ENCODE assay signal across 16 cellular contexts in genomic region chr17:44280383-44280782, GRCh38. TPM values are rescaled to one million over a fixed set of nuclear protein-coding genes. Genes with fewer than 3 reads are reported as not detected.
A peak's percentile ranks its signal among the peaks of the same experiment; 100 is the strongest.
DNase-seq lines count a peak whose midpoint lies in the region; ATAC-seq, FAIRE-seq and TF ChIP-seq lines count a peak whose summit lies in the region.
"Had no signal": no experiment of that assay in that cellular context is flagged by ENCODE, and none has a peak within 500 bp of the region (broad histone marks: within the 10 kb centered on the region; RNA-seq: fewer than 3 reads in every experiment).

No MANE protein-coding gene starts in this region.

- no peak overlapping the region for H3K23ac ChIP-seq in H1 (ENCODE audit: insufficient read length)

- H4K20me1 ChIP-seq in H1 (replicated peaks in 1 of 2; ENCODE audit: control insufficient read depth in 1 of 2, insufficient read depth in 2 of 2, low read length in 2 of 2) = no peaks in the 10 kb centered on the region

- no peak overlapping the region for H4K8ac ChIP-seq in H1 (ENCODE audit: extremely low read depth, insufficient read depth, low read length)

- H3K56ac ChIP-seq in H1 (replicated peaks; ENCODE audit: insufficient read length, low read depth, low read length) = no peak overlapping the region

- no peak for TF ChIP-seq POLR2A in H1 (IDR thresholded peaks at IDR 0.05; ENCODE audit: control extremely low read depth in 1 of 2, low read depth in 2 of 2, low read length in 2 of 2)

- peak overlapping the region; percentile 100; the same call in 1 of the 2 replicates for H2BK15ac ChIP-seq in H1 (ENCODE audit: low read length)

- DNase-seq in heart right ventricle (no peak), Right ventricle myocardium superior (no peak), H1 (ENCODE audit: low read depth in 1 of 2, low spot score in 2 of 2) (no peak), mucosa of descending colon (peak in 1 of 3 donors; percentile 30), upper lobe of right lung (no peak), UCSD-AML1 (lab: John Stamatoyannopoulos, UW; ENCODE audit: unreplicated experiment) (no peak), posterior vena cava (ENCODE audit: low spot score) (no peak), GM10248 (ENCODE audit: extremely low spot score) (no peak)
- DNase-seq: Caco-2; effector CD4-positive, alpha-beta T cell; NCI-H2171; stimulated activated CD4-positive, alpha-beta T cell treated with anti-CD3 and anti-CD28 coated beads, Interleukin-4, amount 100 ng/mL, for 1 hour had no signal

- no peaks in the 10 kb centered on the region for H3K79me1 ChIP-seq in H1 (ENCODE audit: low read depth, low read length)

- H2AFZ ChIP-seq in H1 (ENCODE audit: low read length) = peak overlapping the region; percentile 74

- peak overlapping the region; percentile 4 for H4K91ac ChIP-seq in H1 (replicated peaks; ENCODE audit: insufficient read length, low read length)

- no peak overlapping the region for H4K5ac ChIP-seq in H1 (ENCODE audit: insufficient read length, low read depth, low read length)

- peak overlapping the region; percentile 96; the same call in 1 of the 2 replicates for H2BK12ac ChIP-seq in H1 (ENCODE audit: low read depth, low read length)

- no peak for TF ChIP-seq EP300 in H1 (IDR thresholded peaks at IDR 0.05; ENCODE audit: borderline replicate concordance in 1 of 2, low read depth in 2 of 2, low read length in 2 of 2)

- H2BK20ac ChIP-seq in H1 (ENCODE audit: low read length) = peak overlapping the region; percentile 67; the same call in 1 of the 2 replicates

- H3K27me3 ChIP-seq in heart right ventricle = no peaks in the 10 kb centered on the region
- 0 out of 7 replicates have a peak, but pooled peaks cover 0 to 2% (median 0%) of the 10 kb centered on the region in 4 experiments for H3K27me3 ChIP-seq in H1 (replicated peaks in 1 of 4; ENCODE audit: control insufficient read depth in 3 of 4, extremely low read depth in 1 of 4, insufficient read depth in 3 of 4, low read length in 3 of 4)
- H3K27me3 ChIP-seq in upper lobe of right lung = no peaks in the 10 kb centered on the region

- H3K23me2 ChIP-seq in H1 (ENCODE audit: low read depth, low read length) = no peaks in the 10 kb centered on the region

- FAIRE-seq in H1 (lab: Jason Lieb, UNC) = no peak
- FAIRE-seq: islet of Langerhans had no signal

- WGBS in heart right ventricle, 2 donors = 74 to 84% methylated on average over 11 of the region's 11 CpGs
- WGBS in H1 (ENCODE audit: extremely low coverage in 1 of 2, insufficient coverage in 1 of 2, insufficient read length in 1 of 2, insufficient replicate concordance in 2 of 2, low coverage in 1 of 2, low lambda C conversion rate in 2 of 2, missing lambda C conversion rate in 1 of 2), 2 experiments = 75% methylated on average over 11 of the region's 11 CpGs; no CpG with 5 or more reads in 1 of the 2 experiments

- no peaks in the 10 kb centered on the region for H3K79me2 ChIP-seq in H1 (ENCODE audit: control insufficient read depth in 1 of 2, insufficient read depth in 2 of 2, low read length in 2 of 2)

- no peak overlapping the region for H2AK5ac ChIP-seq in H1 (ENCODE audit: low read depth, low read length)

- POLR2A ChIA-PET in H1 (lab: Charles Lee; ENCODE audit: partially characterized antibody) = interaction anchor here (0.9 to 1.7 kb wide), 8 partner anchors 12 to 92 kb away, joined by 3 to 6 read pairs (median 3); partner anchors contain the start of genes SLC4A1 and UBTF
- POLR2A ChIA-PET in GM10248 (lab: Yijun Ruan, JAX) = interaction anchor here (1.0 kb wide), 1 partner anchor 66 kb away, joined by 3 read pairs; no protein-coding TSS in a partner anchor

- peak overlapping the region; percentile 69; the same call in 1 of the 2 replicates for H2BK5ac ChIP-seq in H1 (ENCODE audit: low read depth, low read length)

- intact Hi-C loops in heart right ventricle (cut with DNase I) (loop anchor here in 2 of 10 donors (5.0 kb wide), 1 partner anchor 42 kb away; the partner anchor contains the start of gene SLC25A39 (in 2 of the 2)), Right ventricle myocardium superior (cut with DNase I) (no loop called here), mucosa of descending colon (cut with DNase I, micrococcal nuclease) (no loop called here), upper lobe of right lung (cut with DNase I) (no loop called here), posterior vena cava (cut with DNase I) (no loop called here)

- H3K18ac ChIP-seq in H1 (ENCODE audit: extremely low read depth, low read length) = peak overlapping the region; percentile 42

- H3K9me3 ChIP-seq in heart right ventricle (no peaks in the 10 kb centered on the region), H1 (ENCODE audit: insufficient read depth in 2 of 2, low read depth in 1 of 2, low read length in 1 of 2) (no peaks in the 10 kb centered on the region), mucosa of descending colon (no peaks in the 10 kb centered on the region), upper lobe of right lung (no peaks in the 10 kb centered on the region)
- H3K9me3 ChIP-seq: Caco-2 had no signal

- H3K36me3 ChIP-seq in heart right ventricle (no peaks in the 10 kb centered on the region), H1 (ENCODE audit: control insufficient read depth in 2 of 4, insufficient read depth in 4 of 4, low read length in 3 of 4) (no peaks in the 10 kb centered on the region), mucosa of descending colon (ENCODE audit: low read depth) (no peaks in the 10 kb centered on the region), upper lobe of right lung (no peaks in the 10 kb centered on the region)

- TF ChIP-seq RAD21 in H1 (IDR thresholded peaks at IDR 0.05 in 1 of 2, conservative IDR thresholded peaks at IDR 0.05 in 1 of 2; ENCODE audit: low read depth in 2 of 2, low read length in 2 of 2) = no peak

- H3K4me2 ChIP-seq in H1 (ENCODE audit: insufficient read depth in 1 of 2, low read depth in 2 of 2, low read length in 2 of 2) = peak overlapping the region in 1 of 2 experiments; percentile 39; a peak in 2 of 4 replicates

- no peak overlapping the region for H3K4ac ChIP-seq in H1 (replicated peaks; ENCODE audit: insufficient read length, low read depth, low read length)

- TF ChIP-seq CTCF in heart right ventricle (IDR thresholded peaks at IDR 0.05) (no peak), H1 (IDR thresholded peaks at IDR 0.05; ENCODE audit: control extremely low read depth in 1 of 3, insufficient read depth in 1 of 3, low read depth in 1 of 3, low read length in 3 of 3) (no peak), mucosa of descending colon (IDR thresholded peaks at IDR 0.05) (no peak), upper lobe of right lung (IDR thresholded peaks at IDR 0.05) (no peak), GM10248 (IDR thresholded peaks at IDR 0.05; ENCODE audit: control extremely low read depth, extremely low read depth, low read depth, missing control alignments) (no peak)

- H3K9ac ChIP-seq in H1 (replicated peaks in 1 of 4; ENCODE audit: extremely low read depth in 1 of 4, low read depth in 3 of 4, low read length in 3 of 4) = no peak overlapping the region

- CTCF ChIA-PET in H1 (lab: Charles Lee; ENCODE audit: partially characterized antibody) (interaction anchor here (0.6 to 2.9 kb wide), 6 partner anchors 9 to 71 kb away, joined by 3 to 7 read pairs (median 5); no protein-coding TSS in a partner anchor), GM10248 (lab: Yijun Ruan, JAX) (interaction anchor here (1.1 to 5.8 kb wide), 6 partner anchors 8 to 77 kb away, joined by 3 to 27 read pairs (median 4); no protein-coding TSS in a partner anchor)

- H3K27ac ChIP-seq in heart right ventricle = peak overlapping the region in 9 of 10 donors; percentile 62 to 91 (median 81)
- H3K27ac ChIP-seq in H1 (ENCODE audit: low read depth, low read length) = no peak overlapping the region
- peak overlapping the region; percentile 77 for H3K27ac ChIP-seq in upper lobe of right lung
- H3K27ac ChIP-seq: SK-N-MC, VCaP had no signal

- H2BK120ac ChIP-seq in H1 (replicated peaks; ENCODE audit: low read depth, low read length) = no peak overlapping the region

- H3K4me3 ChIP-seq in heart right ventricle (no peak overlapping the region), H1 (ENCODE audit: extremely low read depth in 1 of 4, insufficient read depth in 2 of 4, low read depth in 3 of 4, low read length in 4 of 4) (no peak overlapping the region), mucosa of descending colon (no peak overlapping the region), upper lobe of right lung (no peak overlapping the region)
- H3K4me3 ChIP-seq: SK-N-MC had no signal

- H3K14ac ChIP-seq in H1 (ENCODE audit: insufficient read length) = no peak overlapping the region

- H3K4me1 ChIP-seq in heart right ventricle (peaks cover 5 to 23% (median 19%) of the 10 kb centered on the region in 9 donors), H1 (replicated peaks in 1 of 4; ENCODE audit: control insufficient read depth in 3 of 4, insufficient read depth in 4 of 4, low read length in 3 of 4) (peaks cover 0 to 12% (median 7%) of the 10 kb centered on the region in 4 experiments; a peak in 6 of 7 replicates), mucosa of descending colon (ENCODE audit: low read depth) (peaks cover 11% of the 10 kb centered on the region), upper lobe of right lung (peaks cover 17% of the 10 kb centered on the region)
- H3K4me1 ChIP-seq: Caco-2 had no signal

- ATAC-seq in heart right ventricle (peak in 2 of 8 donors; percentile 5 to 8), Right ventricle myocardium superior (ENCODE audit: poor library complexity) (no peak), mucosa of descending colon (peak; percentile 31), upper lobe of right lung (peak; percentile 63)

RNA-seq across cellular contexts. Expression of gene SLC4A1, which starts 12.4 kb away (rescaled TPM):
- total RNA-seq in heart right ventricle = 1 to 10 TPM in 2 of 10 donors, under 1 TPM in 8; 0.11 to 2.4 (median 0.53) TPM
- polyA plus RNA-seq in heart right ventricle = under 1 TPM in 1 of 2 donors, not detected in 1; 0.06 TPM
- 0.30 TPM for total RNA-seq in Right ventricle myocardium superior
- total RNA-seq in H1 (2021; fragmentation: NEBNext Ultra II Directional; extraction: Animal tissue kit (Norgen Biotek cat#: 25700)) = 0.08 TPM in 1 of 2 replicates, not detected in the other
- polyA plus RNA-seq in H1 (2011; rRNA removed) = 0.08 and 0.09 TPM in 2 replicates
- 0.09 TPM for polyA plus RNA-seq in H1 (2011; cell fraction: cytosol; rRNA removed)
- 0.30 TPM for polyA plus RNA-seq in H1 (2011; cell fraction: nucleus; rRNA removed)
- polyA plus RNA-seq in H1 (2012, experiment 1 of 2) = 0.04 to 0.18 TPM (median 0.17 TPM) in 3 of 4 replicates, not detected in the other
- not detected for polyA plus RNA-seq in H1 (2012, experiment 2 of 2)
- polyA plus RNA-seq in H1 (2013, experiment 1 of 2) = 0.02 TPM
- polyA plus RNA-seq in H1 (2013, experiment 2 of 2) = 0.04 TPM
- not detected in 2 replicates for polyA minus RNA-seq in H1 (2011; rRNA and poly(A)+ RNA removed)
- not detected for polyA minus RNA-seq in H1 (2011; cell fraction: cytosol; rRNA and poly(A)+ RNA removed)
- not detected for polyA minus RNA-seq in H1 (2011; cell fraction: nucleus; rRNA and poly(A)+ RNA removed)
- total RNA-seq in mucosa of descending colon = not detected
- 0.43 TPM for total RNA-seq in upper lobe of right lung
- 1 to 10 TPM; 1.5 to 4.2 TPM for total RNA-seq in posterior vena cava
- total RNA-seq: activated CD8-positive, alpha-beta memory T cell treated with anti-CD3 and anti-CD28 coated beads, Interleukin-2, amount 10 ng/mL, durations not matched to agents 7 days and 5 days; Caco-2 had no signal

RNA-seq across cellular contexts. Expression of gene RUNDC3A, which starts 28.0 kb away (rescaled TPM):
- total RNA-seq in heart right ventricle = 1 to 10 TPM in 4 of 10 donors, under 1 TPM in 5, not detected in 1; 0.15 to 1.9 (median 0.69) TPM
- polyA plus RNA-seq in heart right ventricle = under 1 TPM in 1 of 2 donors, not detected in 1; 0.38 TPM
- total RNA-seq in Right ventricle myocardium superior = 0.22 TPM
- total RNA-seq in H1 (2021; fragmentation: NEBNext Ultra II Directional; extraction: Animal tissue kit (Norgen Biotek cat#: 25700)) = 6.1 and 6.4 TPM in 2 replicates
- polyA plus RNA-seq in H1 (2011; rRNA removed) = 13.8 and 15.6 TPM in 2 replicates
- polyA plus RNA-seq in H1 (2011; cell fraction: cytosol; rRNA removed) = 11.9 TPM
- 23.7 TPM for polyA plus RNA-seq in H1 (2011; cell fraction: nucleus; rRNA removed)
- polyA plus RNA-seq in H1 (2012, experiment 1 of 2) = 4.5 to 8.2 TPM (median 6.2 TPM) in 4 replicates
- 5.1 TPM for polyA plus RNA-seq in H1 (2012, experiment 2 of 2)
- 4.7 TPM for polyA plus RNA-seq in H1 (2013, experiment 1 of 2)
- 4.5 TPM for polyA plus RNA-seq in H1 (2013, experiment 2 of 2)
- 3.8 and 4.3 TPM in 2 replicates for polyA minus RNA-seq in H1 (2011; rRNA and poly(A)+ RNA removed)
- 6.8 TPM for polyA minus RNA-seq in H1 (2011; cell fraction: cytosol; rRNA and poly(A)+ RNA removed)
- 3.4 TPM for polyA minus RNA-seq in H1 (2011; cell fraction: nucleus; rRNA and poly(A)+ RNA removed)
- total RNA-seq in mucosa of descending colon = 1 to 10 TPM in 2 of 3 donors, under 1 TPM in 1; 0.34 to 3.7 (median 1.4) TPM
- total RNA-seq in upper lobe of right lung = 0.32 TPM
- total RNA-seq in posterior vena cava = under 1 TPM in 1 of 2 donors, not detected in 1; 0.83 TPM

RNA-seq across cellular contexts. Expression of gene SLC25A39, which starts 44.2 kb away (rescaled TPM):
- total RNA-seq in heart right ventricle (10 to 100 TPM; 36.3 to 54.7 (median 43.1) TPM), Right ventricle myocardium superior (45.0 TPM), mucosa of descending colon (100 to 1,000 TPM in 2 of 3 donors, 10 to 100 TPM in 1; 91.8 to 142 (median 133) TPM), upper lobe of right lung (76.8 TPM), posterior vena cava (10 to 100 TPM; 47.0 to 56.9 TPM)
- polyA plus RNA-seq in heart right ventricle (100 to 1,000 TPM in 1 of 2 donors, 10 to 100 TPM in 1; 81.8 to 105 TPM), H1 (2011; rRNA removed) (291 and 408 TPM in 2 replicates)
- total RNA-seq in H1 (2021; fragmentation: NEBNext Ultra II Directional; extraction: Animal tissue kit (Norgen Biotek cat#: 25700)) = 189 and 200 TPM in 2 replicates
- 282 TPM for polyA plus RNA-seq in H1 (2011; cell fraction: cytosol; rRNA removed)
- 575 TPM for polyA plus RNA-seq in H1 (2011; cell fraction: nucleus; rRNA removed)
- polyA plus RNA-seq in H1 (2012, experiment 1 of 2) = 156 to 250 TPM (median 229 TPM) in 4 replicates
- 230 TPM for polyA plus RNA-seq in H1 (2012, experiment 2 of 2)
- polyA plus RNA-seq in H1 (2013, experiment 1 of 2) = 181 TPM
- polyA plus RNA-seq in H1 (2013, experiment 2 of 2) = 173 TPM
- polyA minus RNA-seq in H1 (2011; rRNA and poly(A)+ RNA removed) = 74.8 and 88.3 TPM in 2 replicates
- 85.4 TPM for polyA minus RNA-seq in H1 (2011; cell fraction: cytosol; rRNA and poly(A)+ RNA removed)
- polyA minus RNA-seq in H1 (2011; cell fraction: nucleus; rRNA and poly(A)+ RNA removed) = 119 TPM
